In the genomic region with DNA sequence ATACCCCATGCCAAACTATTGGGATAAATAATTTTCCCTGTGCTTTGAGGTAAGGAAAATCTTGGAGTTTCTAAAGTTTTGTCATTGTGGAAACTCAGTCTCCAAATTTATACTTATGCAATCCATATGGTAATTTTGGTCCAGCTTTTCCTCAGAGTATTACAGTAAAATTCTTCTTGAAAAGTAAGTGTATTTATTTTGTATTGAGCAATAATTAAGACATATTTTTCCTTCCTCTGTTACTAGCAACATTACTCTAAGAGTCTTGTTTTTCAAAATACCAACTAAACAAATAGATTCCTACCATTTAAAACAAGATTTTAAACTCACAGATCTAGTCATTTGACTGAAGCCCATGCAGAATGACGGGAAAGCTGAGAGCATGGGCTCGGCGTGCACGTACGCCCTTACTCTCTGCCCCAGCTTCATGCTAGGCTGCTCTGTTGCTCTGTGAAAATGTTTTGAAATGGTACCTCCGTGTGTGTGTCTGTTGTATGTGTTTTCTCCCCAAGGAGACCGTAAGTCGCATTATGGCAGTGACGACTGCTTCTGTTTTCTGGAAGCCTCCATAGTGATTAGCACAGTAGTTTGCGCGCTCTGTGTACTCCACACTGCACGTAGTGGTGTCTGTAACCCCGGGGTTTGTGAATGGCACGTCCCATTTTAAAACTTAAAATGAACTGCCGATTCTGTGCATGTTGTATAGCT, we compare ENCODE assay signal across 9 cellular contexts.
A peak's percentile ranks its signal among the peaks of the same experiment; 100 is the strongest.
DNase-seq lines count a peak whose midpoint lies in the region; TF ChIP-seq lines count a peak whose summit lies in the region.
"Had no signal": no experiment of that assay in that cellular context is flagged by ENCODE, and none has a peak within 500 bp of the region (broad histone marks: within the 10 kb centered on the region; RNA-seq: fewer than 3 reads in every experiment).

No MANE protein-coding gene starts in this region.

- intact Hi-C loops in esophagus muscularis mucosa (cut with DNase I), result no loop called here

- peak overlapping the region; percentile 80 for H3K27ac Mint-ChIP-seq in T-helper 1 cell treated with Interleukin-12 subunit alpha and Interleukin-12 subunit beta and Interleukin-4 antibody, amounts not matched to agents 30 μg/mL and 1 μg/mL, for 36 hours

- H3K9me2 ChIP-seq in hepatocyte (replicated peaks; ENCODE audit: insufficient read depth), result no peaks in the 10 kb centered on the region

- peaks cover 3% of the 10 kb centered on the region for H3K36me3 Mint-ChIP-seq in T-helper 1 cell treated with Interleukin-12 subunit alpha and Interleukin-12 subunit beta and Interleukin-4 antibody, amounts not matched to agents 30 μg/mL and 1 μg/mL, for 36 hours (ENCODE audit: low read depth)

- WGBS in hepatocyte (ENCODE audit: low lambda C conversion rate, missing lambda C conversion rate), result 87% methylated on average over 15 of the region's 15 CpGs
- 87% methylated on average over 15 of the region's 15 CpGs for WGBS in esophagus muscularis mucosa

- H3K9me3 ChIP-seq in SJSA1 (replicated peaks), result no peaks in the 10 kb centered on the region
- peaks cover 3% of the 10 kb centered on the region for H3K9me3 ChIP-seq in hepatocyte (ENCODE audit: low read depth)
- no peaks in the 10 kb centered on the region for H3K9me3 ChIP-seq in subcutaneous abdominal adipose tissue (ENCODE audit: control insufficient read depth in 5 of 5, low read length in 5 of 5)
- no peaks in the 10 kb centered on the region for H3K9me3 ChIP-seq in right atrium auricular region
- H3K9me3 ChIP-seq in esophagus muscularis mucosa, result no peaks in the 10 kb centered on the region

- TF ChIP-seq EP300 in esophagus muscularis mucosa (IDR thresholded peaks at IDR 0.05), result no peak

- peak overlapping the region; percentile 37 for H3K4me2 ChIP-seq in hepatocyte

- H3K27me3 Mint-ChIP-seq in T-helper 1 cell treated with Interleukin-12 subunit alpha and Interleukin-12 subunit beta and Interleukin-4 antibody, amounts not matched to agents 30 μg/mL and 1 μg/mL, for 36 hours (ENCODE audit: low read depth), result no peaks in the 10 kb centered on the region

- H3K27me3 ChIP-seq in SJSA1 (replicated peaks), result no peaks in the 10 kb centered on the region
- H3K27me3 ChIP-seq in hepatocyte, result no peaks in the 10 kb centered on the region
- H3K27me3 ChIP-seq in subcutaneous abdominal adipose tissue (ENCODE audit: control insufficient read depth in 5 of 5, insufficient read depth in 4 of 5, low read length in 5 of 5), result no peaks in the 10 kb centered on the region
- H3K27me3 ChIP-seq in right atrium auricular region, result no peaks in the 10 kb centered on the region
- no peaks in the 10 kb centered on the region for H3K27me3 ChIP-seq in esophagus muscularis mucosa

- H4K20me1 ChIP-seq in hepatocyte (ENCODE audit: insufficient read depth, poor library complexity, severe bottlenecking), result no peaks in the 10 kb centered on the region

- TF ChIP-seq POLR2A in esophagus muscularis mucosa (IDR thresholded peaks at IDR 0.05; ENCODE audit: low read depth), result no peak

- H3K9me3 Mint-ChIP-seq in T-helper 1 cell treated with Interleukin-12 subunit alpha and Interleukin-12 subunit beta and Interleukin-4 antibody, amounts not matched to agents 30 μg/mL and 1 μg/mL, for 36 hours, result peaks cover 3% of the 10 kb centered on the region

- peak overlapping the region in 1 of 5 donors; percentile 22 for H3K9ac ChIP-seq in subcutaneous abdominal adipose tissue (ENCODE audit: low read length in 5 of 5)

- TF ChIP-seq CTCF in hepatocyte (IDR thresholded peaks at IDR 0.05; ENCODE audit: poor library complexity) (no peak), right atrium auricular region (IDR thresholded peaks at IDR 0.05) (no peak), esophagus muscularis mucosa (IDR thresholded peaks at IDR 0.05) (no peak)

- peak overlapping the region; percentile 36 for H3K4me3 Mint-ChIP-seq in T-helper 1 cell treated with Interleukin-12 subunit alpha and Interleukin-12 subunit beta and Interleukin-4 antibody, amounts not matched to agents 30 μg/mL and 1 μg/mL, for 36 hours

- H3K4me3 ChIP-seq in SJSA1 (peak overlapping the region; percentile 13; the same call in 1 of the 2 replicates), hepatocyte (no peak overlapping the region), subcutaneous abdominal adipose tissue (ENCODE audit: low read depth in 1 of 5, low read length in 5 of 5) (peak overlapping the region in 4 of 5 donors; percentile 32 to 48 (median 44)), right atrium auricular region (no peak overlapping the region), esophagus muscularis mucosa (no peak overlapping the region)

- H3K36me3 ChIP-seq in SJSA1, result peaks cover 3% of the 10 kb centered on the region; the same call in 1 of the 2 replicates
- H3K36me3 ChIP-seq in hepatocyte (replicated peaks; ENCODE audit: insufficient read depth, low read depth), result no peaks in the 10 kb centered on the region
- peaks cover 8 to 13% (median 11%) of the 10 kb centered on the region in 5 donors for H3K36me3 ChIP-seq in subcutaneous abdominal adipose tissue (ENCODE audit: control insufficient read depth in 5 of 5, insufficient read depth in 5 of 5, low read length in 5 of 5)
- peaks cover 6% of the 10 kb centered on the region for H3K36me3 ChIP-seq in right atrium auricular region
- H3K36me3 ChIP-seq in esophagus muscularis mucosa, result peaks cover 2 to 12% (median 6%) of the 10 kb centered on the region in 4 donors

- DNase-seq in T-helper 1 cell (no peak), SJSA1 (ENCODE audit: low read depth in 1 of 2, low spot score in 2 of 2) (no peak), hepatocyte (ENCODE audit: low spot score) (no peak), iPS-NIHi11 (ENCODE audit: low spot score) (no peak), right atrium auricular region (ENCODE audit: low spot score) (no peak), esophagus muscularis mucosa (ENCODE audit: extremely low spot score) (no peak)

- peaks cover 38% of the 10 kb centered on the region for H3K4me1 Mint-ChIP-seq in T-helper 1 cell treated with Interleukin-12 subunit alpha and Interleukin-12 subunit beta and Interleukin-4 antibody, amounts not matched to agents 30 μg/mL and 1 μg/mL, for 36 hours (ENCODE audit: low read depth)

- H3K4me1 ChIP-seq in SJSA1 (replicated peaks), result peaks cover 16% of the 10 kb centered on the region
- H3K4me1 ChIP-seq in hepatocyte (ENCODE audit: insufficient read depth), result no peaks in the 10 kb centered on the region
- H3K4me1 ChIP-seq in subcutaneous abdominal adipose tissue (ENCODE audit: control insufficient read depth in 5 of 5, insufficient read depth in 5 of 5, low read length in 5 of 5), result peaks cover 0 to 5% (median 0%) of the 10 kb centered on the region in 5 donors
- H3K4me1 ChIP-seq in right atrium auricular region, result no peaks in the 10 kb centered on the region
- peaks cover 0 to 7% (median 6%) of the 10 kb centered on the region in 4 donors for H3K4me1 ChIP-seq in esophagus muscularis mucosa

- H3K79me2 ChIP-seq in hepatocyte, result no peaks in the 10 kb centered on the region

- H3K27ac ChIP-seq in SJSA1 (peak overlapping the region; percentile 42), hepatocyte (peak overlapping the region; percentile 25), subcutaneous abdominal adipose tissue (ENCODE audit: low read depth, low read length) (no peak overlapping the region), right atrium auricular region (no peak overlapping the region), esophagus muscularis mucosa (replicated peaks in 1 of 4) (no peak overlapping the region)
- H3K27ac ChIP-seq: C4-2B had no signal

- no peak overlapping the region for H2AFZ ChIP-seq in hepatocyte

Comparison
In these comparisons a context has a peak if more than half of its experiments do, and no peak if none do; other contexts are left out.
1. H3K27ac ChIP-seq: peak in SJSA1 (single experiment) and hepatocyte (single experiment); none in subcutaneous abdominal adipose tissue (single experiment), right atrium auricular region (0 of 2) and esophagus muscularis mucosa (0 of 4).
2. H3K4me3 ChIP-seq: peak in SJSA1 (single experiment) and subcutaneous abdominal adipose tissue (4 of 5); none in hepatocyte (single experiment), right atrium auricular region (0 of 2) and esophagus muscularis mucosa (0 of 4).